In the genomic region with DNA sequence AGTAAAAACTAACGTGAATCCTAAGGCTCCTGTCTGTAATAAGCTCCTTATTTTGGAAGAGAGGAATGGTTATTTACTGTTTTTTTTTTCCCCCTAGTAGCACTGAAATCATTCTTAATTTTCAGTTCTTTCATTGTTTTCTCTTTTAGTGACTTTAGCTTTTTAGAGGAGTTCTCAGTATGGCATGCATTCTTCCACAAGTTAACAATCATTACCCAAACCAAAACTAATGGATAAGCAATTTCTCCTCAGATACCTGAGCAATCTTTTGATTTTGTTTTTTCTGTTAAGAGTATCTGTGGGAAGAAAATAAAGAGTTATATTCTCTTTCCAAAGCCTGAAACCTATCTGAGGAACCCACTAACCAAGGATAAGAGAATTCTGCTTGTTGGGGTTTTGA, we compare ENCODE assay signal across 25 cellular contexts.
"Had no signal": no experiment of that assay in that cellular context is flagged by ENCODE, and none has a peak within 500 bp of the region (broad histone marks: within the 10 kb centered on the region; RNA-seq: fewer than 3 reads in every experiment).

No MANE protein-coding gene starts in this region.

- DNase-seq: activated CD4-positive, alpha-beta memory T cell treated with anti-CD3 and anti-CD28 coated beads, Interleukin-2, amount 10 ng/mL, durations not matched to agents 7 days and 5 days; activated CD4-positive, alpha-beta T cell treated with anti-CD3 and anti-CD28 coated beads for 1 hour; activated CD4-positive, alpha-beta T cell treated with anti-CD3 and anti-CD28 coated beads, Interleukin-2, amount 10 ng/mL, durations not matched to agents 7 days and 5 days; activated CD8-positive, alpha-beta memory T cell treated with anti-CD3 and anti-CD28 coated beads, Interleukin-2, amount 50 U/mL, for 48 hours; activated gamma-delta T cell treated with Interleukin-2 at 50 U/mL for 16 hours; activated naive CD4-positive, alpha-beta T cell treated with anti-CD3 and anti-CD28 coated beads, Interleukin-2, amount 50 U/mL, for 16 hours; activated T-cell treated with anti-CD3 and anti-CD28 coated beads, Interleukin-2, amount 50 U/mL, for 24 hours; amniotic stem cell; brain microvascular endothelial cell; caudate nucleus; cortex of kidney; effector memory CD8-positive, alpha-beta T cell; erythroblast; head of caudate nucleus; hippocampal formation; left colon; nephron progenitor cell; right lobe of liver; stimulated activated CD4-positive, alpha-beta T cell treated with anti-CD3 and anti-CD28 coated beads, Interleukin-4, amount 100 ng/mL, for 1 hour; stimulated activated naive CD8-positive, alpha-beta T cell treated with anti-CD3 and anti-CD28 coated beads, Interleukin-15, Interleukin-2, amounts not matched to agents 100 U/mL and 50 U/mL, for 24 hours; testis; trophoblast cell; uterus had no signal

- ATAC-seq: activated T-helper 17 cell treated with anti-CD3 and anti-CD28 coated beads, Interleukin-2, amount 50 U/mL, for 72 hours; effector memory CD8-positive, alpha-beta T cell; left colon; right lobe of liver; stimulated activated naive CD8-positive, alpha-beta T cell treated with anti-CD3 and anti-CD28 coated beads, Interleukin-15, Interleukin-2, amounts not matched to agents 100 U/mL and 50 U/mL, for 24 hours; WTC11 had no signal
